9 cellular contexts compared by ENCODE assay signal in genomic region chr14:106844608-106845285, GRCh38.
DNase-seq lines count a peak whose midpoint lies in the region; ATAC-seq, FAIRE-seq and TF ChIP-seq lines count a peak whose summit lies in the region.
"Had no signal": no experiment of that assay in that cellular context is flagged by ENCODE, and none has a peak within 500 bp of the region (broad histone marks: within the 10 kb centered on the region; RNA-seq: fewer than 3 reads in every experiment).

No MANE protein-coding gene starts in this region.

- FAIRE-seq in RCC 7860 (lab: Jason Lieb, UNC) = no peak
- FAIRE-seq: TTC549 had no signal

- peak; percentile 65 for TF ChIP-seq POLR2A in GM15510 (IDR thresholded peaks at IDR 0.05; ENCODE audit: borderline replicate concordance, extremely low read depth, insufficient read length)

- DNase-seq in RCC 7860 (ENCODE audit: low spot score) (peak; percentile 8), activated gamma-delta T cell (lab: John Stamatoyannopoulos, UW) (peak; percentile 46), kidney glomerular epithelial cell (lab: John Stamatoyannopoulos, UW) (peak; percentile 48), NCI-H1048 (lab: John Stamatoyannopoulos, UW) (no peak)
- peak; percentile 25 to 47 (median 45) for DNase-seq in stimulated activated CD4-positive, alpha-beta T cell treated with anti-CD3 and anti-CD28 coated beads, TNF-alpha, amount 100 ng/mL, for 4 hours (ENCODE audit: low read depth in 3 of 3)
- no peak for DNase-seq in NK-92 treated with Interleukin-12 subunit alpha and Interleukin-12 subunit beta, amount 100 ng/mL, for 24 hours (lab: John Stamatoyannopoulos, UW)

- peak; percentile 37 for ATAC-seq in HG02981 (IDR thresholded peaks at IDR 0.05; ENCODE audit: unreplicated experiment)

Comparison
In these comparisons a context has a peak if more than half of its experiments do, and no peak if none do; other contexts are left out.
1. DNase-seq: peak in RCC 7860 (single experiment), activated gamma-delta T cell (single experiment), kidney glomerular epithelial cell (single experiment) and stimulated activated CD4-positive, alpha-beta T cell treated with anti-CD3 and anti-CD28 coated beads, TNF-alpha, amount 100 ng/mL, for 4 hours (3 of 3); none in NCI-H1048 (single experiment) and NK-92 treated with Interleukin-12 subunit alpha and Interleukin-12 subunit beta, amount 100 ng/mL, for 24 hours (single experiment).